In genomic region chr10:43057831-43058340, GRCh38 we compare ENCODE assay signal across 20 cellular contexts.
"Had no signal": no experiment of that assay in that cellular context is flagged by ENCODE, and none has a peak within 500 bp of the region (broad histone marks: within the 10 kb centered on the region; RNA-seq: fewer than 3 reads in every experiment).

No MANE protein-coding gene starts in this region.

- H3K9me3 ChIP-seq: colonic mucosa, left lung, mucosa of descending colon had no signal

- ATAC-seq: activated CD4-positive, alpha-beta T cell treated with anti-CD3 and anti-CD28 coated beads for 36 hours; activated T-helper 17 cell treated with anti-CD3 and anti-CD28 coated beads, Interleukin-2, amount 50 U/mL, for 72 hours; left lung; mucosa of descending colon; SK-N-SH treated with all-trans-retinoic acid at 6 μM for 48 hours; T-cell; WTC11 had no signal

- FAIRE-seq: islet of Langerhans had no signal

- H3K36me3 Mint-ChIP-seq: brain, memory B cell, naive B cell, T-cell, WTC11 had no signal

- H3K27ac Mint-ChIP-seq: activated CD4-positive, alpha-beta T cell treated with anti-CD3 and anti-CD28 coated beads for 36 hours; activated T-helper 17 cell treated with anti-CD3 and anti-CD28 coated beads, Interleukin-2, amount 50 U/mL, for 72 hours; brain; endodermal cell; memory B cell; stimulated activated naive CD8-positive, alpha-beta T cell treated with anti-CD3 and anti-CD28 coated beads, Interleukin-15, Interleukin-2, amounts not matched to agents 100 ng/mL and 50 ng/mL, for 24 hours; T-cell; WTC11 had no signal

- H3K36me3 ChIP-seq: colonic mucosa, left lung had no signal

- H3K27me3 ChIP-seq: colonic mucosa had no signal

- DNase-seq: activated CD4-positive, alpha-beta T cell treated with anti-CD3 and anti-CD28 coated beads, Interleukin-2, amount 50 U/mL, for 48 hours; central memory CD4-positive, alpha-beta T cell; colonic mucosa; endodermal cell; foreskin fibroblast; hippocampal formation; naive B cell; SIG-M5; T-cell had no signal

- H3K9me3 Mint-ChIP-seq: activated T-helper 17 cell treated with anti-CD3 and anti-CD28 coated beads, Interleukin-2, amount 50 U/mL, for 72 hours; brain; endodermal cell; memory B cell; naive B cell; stimulated activated naive CD8-positive, alpha-beta T cell treated with anti-CD3 and anti-CD28 coated beads, Interleukin-15, Interleukin-2, amounts not matched to agents 100 ng/mL and 50 ng/mL, for 24 hours; T-cell; WTC11 had no signal

- H3K4me1 ChIP-seq: colonic mucosa, left lung had no signal

- H3K4me3 Mint-ChIP-seq: activated CD4-positive, alpha-beta T cell treated with anti-CD3 and anti-CD28 coated beads for 36 hours; activated T-helper 17 cell treated with anti-CD3 and anti-CD28 coated beads, Interleukin-2, amount 50 U/mL, for 72 hours; brain; endodermal cell; memory B cell; stimulated activated naive CD8-positive, alpha-beta T cell treated with anti-CD3 and anti-CD28 coated beads, Interleukin-15, Interleukin-2, amounts not matched to agents 100 ng/mL and 50 ng/mL, for 24 hours; T-cell; WTC11 had no signal

- H3K4me3 ChIP-seq: colonic mucosa, left lung, mucosa of descending colon had no signal

- H3K27ac ChIP-seq: colonic mucosa, epithelial cell of prostate, left lung had no signal

- H3K4me1 Mint-ChIP-seq: activated CD4-positive, alpha-beta T cell treated with anti-CD3 and anti-CD28 coated beads for 36 hours; activated T-helper 17 cell treated with anti-CD3 and anti-CD28 coated beads, Interleukin-2, amount 50 U/mL, for 72 hours; brain; endodermal cell; T-cell had no signal
